8 cellular contexts compared by ENCODE assay signal in the genomic region with DNA sequence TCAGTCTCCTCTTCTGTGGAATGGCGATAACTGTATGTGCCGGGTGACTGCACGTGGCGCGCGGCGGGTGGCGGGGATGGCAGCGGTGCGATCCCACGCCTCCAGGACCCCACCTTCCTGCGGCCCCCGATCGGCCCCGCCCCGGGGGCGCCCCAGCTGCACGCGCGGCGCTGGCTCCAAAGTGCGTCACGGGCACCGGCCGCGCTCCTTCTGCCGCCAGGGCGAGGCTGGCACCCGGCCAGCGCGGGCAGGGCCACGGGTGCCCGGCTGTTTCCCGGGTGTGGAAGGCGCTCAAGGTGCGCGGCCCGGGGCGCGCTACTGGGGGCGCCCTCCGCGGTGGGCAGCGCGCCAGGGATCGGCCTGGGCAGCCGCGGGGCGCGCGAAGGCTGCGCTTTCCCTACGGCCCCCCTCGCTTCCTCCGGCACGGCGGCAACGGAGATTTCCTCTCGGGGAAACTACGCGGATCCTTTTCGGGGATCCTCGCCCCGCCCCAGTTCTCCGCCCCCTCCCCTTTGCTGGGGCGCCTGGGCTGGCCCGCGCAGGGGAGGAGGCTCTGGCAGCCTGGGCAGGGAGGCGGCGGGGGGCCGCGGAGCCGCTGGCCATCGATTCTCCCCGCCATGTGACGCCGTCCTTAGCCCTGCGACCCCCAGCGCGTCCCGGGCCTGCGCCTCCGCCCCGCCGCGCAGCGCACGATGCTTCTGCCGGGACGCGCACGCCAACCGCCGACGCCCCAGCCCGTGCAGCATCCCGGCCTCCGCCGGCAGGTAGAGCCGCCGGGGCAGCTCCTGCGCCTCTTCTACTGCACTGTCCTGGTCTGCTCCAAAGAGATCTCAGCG. TPM values are rescaled to one million over a fixed set of nuclear protein-coding genes. Genes with fewer than 3 reads are reported as not detected.
DNase-seq lines count a peak whose midpoint lies in the region; ATAC-seq, FAIRE-seq and TF ChIP-seq lines count a peak whose summit lies in the region.

A gene with protein sequence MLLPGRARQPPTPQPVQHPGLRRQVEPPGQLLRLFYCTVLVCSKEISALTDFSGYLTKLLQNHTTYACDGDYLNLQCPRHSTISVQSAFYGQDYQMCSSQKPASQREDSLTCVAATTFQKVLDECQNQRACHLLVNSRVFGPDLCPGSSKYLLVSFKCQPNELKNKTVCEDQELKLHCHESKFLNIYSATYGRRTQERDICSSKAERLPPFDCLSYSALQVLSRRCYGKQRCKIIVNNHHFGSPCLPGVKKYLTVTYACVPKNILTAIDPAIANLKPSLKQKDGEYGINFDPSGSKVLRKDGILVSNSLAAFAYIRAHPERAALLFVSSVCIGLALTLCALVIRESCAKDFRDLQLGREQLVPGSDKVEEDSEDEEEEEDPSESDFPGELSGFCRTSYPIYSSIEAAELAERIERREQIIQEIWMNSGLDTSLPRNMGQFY (plus strand): TSS at position 545 of the 836 bp plus-strand sequence. CDS start 148 bp downstream, at position 693.

- TF ChIP-seq CTCF in kidney (IDR thresholded peaks at IDR 0.05; ENCODE audit: borderline replicate concordance, extremely low read depth, insufficient read depth): peak; percentile 8

- intact Hi-C loops in kidney (cut with DNase I): no loop called here

- no peak for DNase-seq in Jurkat, Clone E6-1 (ENCODE audit: low read depth, low spot score)
- peak; percentile 53 to 62 for DNase-seq in activated CD4-positive, alpha-beta T cell treated with anti-CD3 and anti-CD28 coated beads for 24 hours (ENCODE audit: low read depth in 2 of 2)
- DNase-seq in cerebellum (ENCODE audit: low spot score) (peak; percentile 71), kidney (peak; percentile 91), superior temporal gyrus (ENCODE audit: extremely low spot score) (no peak)
- peak; percentile 32 to 67 (median 40) for DNase-seq in stimulated activated CD4-positive, alpha-beta T cell treated with anti-CD3 and anti-CD28 coated beads, Interleukin-12 subunit alpha, Interleukin-12 subunit beta, amount 100 ng/mL, for 48 hours (ENCODE audit: low read depth in 2 of 3, low spot score in 1 of 3)

- H3K79me2 ChIP-seq in ACC112 (ENCODE audit: control insufficient read depth, insufficient read depth, low read length, unreplicated experiment): peaks cover 48% of the 10 kb centered on the region

- H3K4me1 ChIP-seq in ACC112 (ENCODE audit: control insufficient read depth, insufficient read depth, low read length, unreplicated experiment) (peaks cover 23% of the 10 kb centered on the region), kidney (ENCODE audit: control insufficient read depth in 1 of 2, insufficient read depth in 1 of 2, low read depth in 1 of 2, low read length in 2 of 2) (peaks cover 0 to 7% of the 10 kb centered on the region in 2 donors)

- H3K27ac ChIP-seq in ACC112 (ENCODE audit: low read depth, low read length) (peak within 1 kb of the TSS; percentile 95), kidney (ENCODE audit: low read depth in 2 of 2, low read length in 2 of 2) (peak within 1 kb of the TSS; percentile 94)

- peak within 1 kb of the TSS; percentile 78 to 95 for H3K9ac ChIP-seq in kidney (ENCODE audit: low read length in 2 of 2)

- no peaks in the 10 kb centered on the region for H3K27me3 ChIP-seq in ACC112 (ENCODE audit: insufficient read depth, low read length)

- no peaks in the 10 kb centered on the region for H3K9me3 ChIP-seq in kidney (ENCODE audit: control insufficient read depth in 1 of 2, low read length in 2 of 2)

- H3K36me3 ChIP-seq in ACC112 (ENCODE audit: insufficient read depth, low read length) (peaks cover 5% of the 10 kb centered on the region; the same call in 1 of the 2 replicates), kidney (ENCODE audit: control insufficient read depth in 1 of 2, insufficient read depth in 2 of 2, low read length in 2 of 2) (no peaks in the 10 kb centered on the region)

- no peak for FAIRE-seq in kidney (lab: Jason Lieb, UNC)

- peak within 1 kb of the TSS; percentile 92 for H2AFZ ChIP-seq in ACC112 (ENCODE audit: low read length, unreplicated experiment)

- no peak for ATAC-seq in HG02763 (IDR thresholded peaks at IDR 0.05; ENCODE audit: unreplicated experiment)

- peak within 1 kb of the TSS; percentile 97 for H3K4me3 ChIP-seq in ACC112 (ENCODE audit: low read depth, low read length)
- H3K4me3 ChIP-seq in Jurkat, Clone E6-1 (ENCODE audit: low read length): peak within 1 kb of the TSS; percentile 52
- H3K4me3 ChIP-seq in kidney (ENCODE audit: low read length in 2 of 2): peak within 1 kb of the TSS; percentile 75 to 88

RNA-seq across cellular contexts. Expression of the gene that starts here (rescaled TPM):
- polyA plus RNA-seq in Jurkat, Clone E6-1 (2012; ENCODE audit: insufficient read depth, insufficient read length): 9.8 TPM
- total RNA-seq in cerebellum (7.6 TPM), kidney (63.4 TPM)
- 13.8 TPM for polyA plus RNA-seq in kidney (ENCODE audit: insufficient read depth, low read depth, low replicate concordance)

Comparison
In these comparisons a context has a peak if more than half of its experiments do, and no peak if none do; other contexts are left out.
1. DNase-seq: peak in activated CD4-positive, alpha-beta T cell treated with anti-CD3 and anti-CD28 coated beads for 24 hours (2 of 2), cerebellum (single experiment), kidney (single experiment) and stimulated activated CD4-positive, alpha-beta T cell treated with anti-CD3 and anti-CD28 coated beads, Interleukin-12 subunit alpha, Interleukin-12 subunit beta, amount 100 ng/mL, for 48 hours (3 of 3); none in Jurkat, Clone E6-1 (single experiment) and superior temporal gyrus (single experiment).
2. Peak in every context shown above with its lines, with median percentiles within 50 percentile points of each other: H3K4me3 ChIP-seq.